ENCODE assay signal across 9 cellular contexts in the genomic region with DNA sequence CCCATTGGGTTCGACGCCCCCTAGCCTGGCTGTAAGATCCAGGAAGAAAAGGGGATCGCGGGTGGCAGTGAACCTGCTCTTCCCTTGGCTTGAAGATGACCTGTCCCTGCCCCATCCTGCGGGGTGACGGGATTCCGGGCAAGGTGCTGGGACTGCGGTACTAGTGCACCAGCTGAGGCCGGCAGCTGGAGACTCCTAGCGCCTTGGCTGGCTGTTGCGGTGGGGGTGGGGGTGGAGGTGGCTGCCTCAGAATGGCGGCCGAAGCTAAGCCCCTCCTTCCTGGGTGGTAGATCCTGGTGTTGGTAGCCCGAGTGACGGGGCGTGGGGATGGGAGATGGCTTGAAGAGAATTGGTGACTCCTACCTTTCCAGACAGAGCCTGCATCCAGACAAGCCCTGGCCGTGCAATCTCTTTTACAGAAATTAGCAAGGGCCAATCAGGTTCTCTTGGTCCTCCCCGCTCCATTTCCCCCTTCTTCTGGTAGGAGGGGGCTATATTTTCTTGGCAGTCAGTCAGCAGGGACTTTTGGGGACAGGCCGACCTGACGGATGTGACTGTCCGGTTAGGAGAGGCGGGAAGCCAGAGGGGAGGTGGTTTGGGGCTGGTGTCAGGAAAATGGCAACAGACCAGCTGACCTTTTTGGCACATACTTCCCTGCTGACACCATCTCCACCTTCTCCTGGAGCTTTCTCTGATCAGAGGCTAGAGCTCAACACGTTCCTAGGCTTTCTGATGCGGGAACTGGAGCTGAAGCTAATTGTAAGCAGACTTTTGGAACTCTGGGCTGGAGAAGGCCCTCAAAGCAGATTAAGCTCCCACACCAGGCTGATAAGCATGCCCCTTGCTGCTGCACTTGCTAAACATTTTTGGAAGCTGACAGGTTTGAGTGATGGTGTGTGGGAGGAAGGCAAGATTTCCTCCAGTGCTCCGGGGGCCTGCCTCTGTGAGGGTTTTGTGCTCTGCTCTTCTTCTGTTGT. TPM values are rescaled to one million over a fixed set of nuclear protein-coding genes. Genes with fewer than 3 reads are reported as not detected.
DNase-seq lines count a peak whose midpoint lies in the region; ATAC-seq and TF ChIP-seq lines count a peak whose summit lies in the region.
"Had no signal": no experiment of that assay in that cellular context is flagged by ENCODE, and none has a peak within 500 bp of the region (broad histone marks: within the 10 kb centered on the region; RNA-seq: fewer than 3 reads in every experiment).

No MANE protein-coding gene starts in this region.

- H3K4me1 Mint-ChIP-seq in activated CD4-positive, alpha-beta T cell treated with anti-CD3 and anti-CD28 coated beads, Interleukin-2, amount 10 ng/mL, durations not matched to agents 24 days and 14 days: peaks cover 21% of the 10 kb centered on the region
- H3K4me1 Mint-ChIP-seq in activated naive CD8-positive, alpha-beta T cell treated with anti-CD3 and anti-CD28 coated beads, Interleukin-2, amount 50 U/mL, for 24 hours: peaks cover 23% of the 10 kb centered on the region

- H3K4me1 ChIP-seq in left ventricle myocardium inferior (peaks cover 85% of the 10 kb centered on the region), rectal smooth muscle tissue (ENCODE audit: control insufficient read depth, insufficient read depth, low read length) (peaks cover 37% of the 10 kb centered on the region)

- ATAC-seq in activated naive CD8-positive, alpha-beta T cell treated with anti-CD3 and anti-CD28 coated beads, Interleukin-2, amount 50 U/mL, for 24 hours: no peak
- ATAC-seq in HG02763 (IDR thresholded peaks at IDR 0.05; ENCODE audit: unreplicated experiment): no peak

- no peak overlapping the region for H3K27ac Mint-ChIP-seq in activated CD4-positive, alpha-beta T cell treated with anti-CD3 and anti-CD28 coated beads, Interleukin-2, amount 10 ng/mL, durations not matched to agents 24 days and 14 days
- no peak overlapping the region for H3K27ac Mint-ChIP-seq in activated naive CD8-positive, alpha-beta T cell treated with anti-CD3 and anti-CD28 coated beads, Interleukin-2, amount 50 U/mL, for 24 hours

- H3K27me3 Mint-ChIP-seq in activated CD4-positive, alpha-beta T cell treated with anti-CD3 and anti-CD28 coated beads, Interleukin-2, amount 10 ng/mL, durations not matched to agents 24 days and 14 days: peaks cover 65% of the 10 kb centered on the region
- H3K27me3 Mint-ChIP-seq in activated naive CD8-positive, alpha-beta T cell treated with anti-CD3 and anti-CD28 coated beads, Interleukin-2, amount 50 U/mL, for 24 hours: peaks cover 40% of the 10 kb centered on the region

- intact Hi-C loops in activated CD4-positive, alpha-beta T cell treated with anti-CD3 and anti-CD28 coated beads, Interleukin-2, amount 10 ng/mL, durations not matched to agents 24 days and 14 days (cut with micrococcal nuclease): loop anchor here (5.0 kb wide), 2 partner anchors 448 to 597 kb away; partner anchors contain the start of genes DBX1 and ZDHHC13
- intact Hi-C loops in left ventricle myocardium inferior (cut with micrococcal nuclease): no loop called here

- no peaks in the 10 kb centered on the region for H3K9me3 Mint-ChIP-seq in activated CD4-positive, alpha-beta T cell treated with anti-CD3 and anti-CD28 coated beads, Interleukin-2, amount 10 ng/mL, durations not matched to agents 24 days and 14 days
- H3K9me3 Mint-ChIP-seq in activated naive CD8-positive, alpha-beta T cell treated with anti-CD3 and anti-CD28 coated beads, Interleukin-2, amount 50 U/mL, for 24 hours: no peaks in the 10 kb centered on the region

- H3K4me3 Mint-ChIP-seq in activated CD4-positive, alpha-beta T cell treated with anti-CD3 and anti-CD28 coated beads, Interleukin-2, amount 10 ng/mL, durations not matched to agents 24 days and 14 days: peak overlapping the region; percentile 73
- peak overlapping the region; percentile 58 for H3K4me3 Mint-ChIP-seq in activated naive CD8-positive, alpha-beta T cell treated with anti-CD3 and anti-CD28 coated beads, Interleukin-2, amount 50 U/mL, for 24 hours

- H3K4me3 ChIP-seq in left ventricle myocardium inferior (peak overlapping the region; percentile 87), rectal smooth muscle tissue (ENCODE audit: low read length) (peak overlapping the region; percentile 87)

- H3K27ac ChIP-seq in left ventricle myocardium inferior (replicated peaks) (peak overlapping the region; percentile 97), rectal smooth muscle tissue (ENCODE audit: low read depth, low read length) (peak overlapping the region; percentile 96)

- peaks cover 2% of the 10 kb centered on the region for H3K36me3 Mint-ChIP-seq in activated CD4-positive, alpha-beta T cell treated with anti-CD3 and anti-CD28 coated beads, Interleukin-2, amount 10 ng/mL, durations not matched to agents 24 days and 14 days (ENCODE audit: low read depth)
- H3K36me3 Mint-ChIP-seq in activated naive CD8-positive, alpha-beta T cell treated with anti-CD3 and anti-CD28 coated beads, Interleukin-2, amount 50 U/mL, for 24 hours (ENCODE audit: low read depth): no peaks in the 10 kb centered on the region

- H3K9ac ChIP-seq in rectal smooth muscle tissue (ENCODE audit: low read length): peak overlapping the region; percentile 25

- H3K36me3 ChIP-seq in left ventricle myocardium inferior (no peaks in the 10 kb centered on the region), rectal smooth muscle tissue (ENCODE audit: control insufficient read depth, insufficient read depth, low read length) (no peaks in the 10 kb centered on the region)

- H3K27me3 ChIP-seq in left ventricle myocardium inferior (ENCODE audit: low read depth): no peaks in the 10 kb centered on the region
- peaks cover 3% of the 10 kb centered on the region for H3K27me3 ChIP-seq in rectal smooth muscle tissue (ENCODE audit: control insufficient read depth, insufficient read depth, low read length)

- no peak for DNase-seq in activated CD4-positive, alpha-beta T cell treated with anti-CD3 and anti-CD28 coated beads, Interleukin-2, amount 10 ng/mL, durations not matched to agents 24 days and 14 days
- no peak for DNase-seq in activated CD4-positive, alpha-beta T cell treated with anti-CD3 and anti-CD28 coated beads, Interleukin-2, amount 50 U/mL, for 1 hour
- no peak for DNase-seq in activated naive CD8-positive, alpha-beta T cell treated with anti-CD3 and anti-CD28 coated beads, Interleukin-2, amount 50 U/mL, for 24 hours
- DNase-seq in left ventricle myocardium inferior: peak; percentile 53
- DNase-seq in GM19238 (ENCODE audit: insufficient read length, low spot score): no peak
- DNase-seq in effector CD8-positive, alpha-beta T cell (lab: John Stamatoyannopoulos, UW): no peak
- DNase-seq: DND-41 had no signal

- TF ChIP-seq CTCF in left ventricle myocardium inferior (IDR thresholded peaks at IDR 0.05; ENCODE audit: borderline replicate concordance): no peak

- no peaks in the 10 kb centered on the region for H3K9me3 ChIP-seq in left ventricle myocardium inferior (replicated peaks)

RNA-seq across cellular contexts. Expression of gene NAV2, which starts 2.0 kb away (rescaled TPM):
- total RNA-seq in activated CD4-positive, alpha-beta T cell treated with anti-CD3 and anti-CD28 coated beads, Interleukin-2, amount 10 ng/mL, durations not matched to agents 24 days and 14 days: 0.28 TPM in 1 of 2 replicates, not detected in the other
- 14.3 TPM for total RNA-seq in left ventricle myocardium inferior

Comparison
In these comparisons a context has a peak if more than half of its experiments do, and no peak if none do; other contexts are left out.
1. RNA of gene NAV2, which starts 2.0 kb away (total RNA-seq): 14.3 TPM in left ventricle myocardium inferior (single experiment); 0.28 TPM in activated CD4-positive, alpha-beta T cell treated with anti-CD3 and anti-CD28 coated beads, Interleukin-2, amount 10 ng/mL, durations not matched to agents 24 days and 14 days; every median in the first group is over 10 times any median in the second.